1 cellular context compared by ENCODE assay signal in the genomic region with DNA sequence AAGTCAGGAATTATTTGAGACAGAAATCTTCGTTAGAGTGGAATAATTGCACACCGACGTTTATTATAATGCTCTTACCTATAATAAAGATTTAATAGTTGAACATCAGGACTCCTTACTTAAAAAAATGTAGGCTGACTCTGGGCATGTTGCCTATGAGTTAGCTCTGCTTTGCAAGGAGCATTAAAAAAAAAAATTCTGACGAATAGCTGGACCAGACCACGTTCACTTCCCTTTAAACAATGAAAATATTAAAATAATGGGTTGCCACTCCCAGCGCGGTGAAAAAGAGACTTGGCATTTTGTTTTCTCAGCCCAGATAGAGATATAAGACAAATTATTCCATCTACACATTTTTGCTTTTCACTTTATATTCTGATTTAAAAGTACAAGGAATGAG.
TF ChIP-seq lines count a peak whose summit lies in the region.

No MANE protein-coding gene starts in this region.

TF ChIP-seq in HCT116, 20 proteins besides CTCF, POLR2A, EP300 and RAD21:
- TF ChIP-seq, protein P1, sequence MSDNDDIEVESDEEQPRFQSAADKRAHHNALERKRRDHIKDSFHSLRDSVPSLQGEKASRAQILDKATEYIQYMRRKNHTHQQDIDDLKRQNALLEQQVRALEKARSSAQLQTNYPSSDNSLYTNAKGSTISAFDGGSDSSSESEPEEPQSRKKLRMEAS (IDR thresholded peaks at IDR 0.05), result no peak
- no peak for TF ChIP-seq EGR1 (IDR thresholded peaks at IDR 0.05; ENCODE audit: low read depth)
- TF ChIP-seq YY1 (IDR thresholded peaks at IDR 0.05; ENCODE audit: extremely low read depth, insufficient replicate concordance, low read depth, low read length), result no peak
- no peak for TF ChIP-seq CBX3 (IDR thresholded peaks at IDR 0.05; ENCODE audit: low read depth)
- TF ChIP-seq SIN3A (IDR thresholded peaks at IDR 0.05; ENCODE audit: low read depth), result no peak
- no peak for TF ChIP-seq EZH2 (IDR thresholded peaks at IDR 0.05)
- TF ChIP-seq JUND (IDR thresholded peaks at IDR 0.05), result no peak
- TF ChIP-seq POLR2AphosphoS5 (IDR thresholded peaks at IDR 0.05; ENCODE audit: low read depth, low read length), result no peak
- TF ChIP-seq FOSL1 (IDR thresholded peaks at IDR 0.05; ENCODE audit: low read depth), result no peak
- no peak for TF ChIP-seq ZNF274 (IDR thresholded peaks at IDR 0.05; ENCODE audit: low read depth, low read length)
- TF ChIP-seq ZFX (IDR thresholded peaks at IDR 0.05), result no peak
- TF ChIP-seq TCF7L2 (IDR thresholded peaks at IDR 0.05; ENCODE audit: borderline replicate concordance, extremely low read depth, insufficient read depth, insufficient read length), result no peak
TF ChIP-seq in HCT116: peak in this region for 0.
